ENCODE assay signal across 14 cellular contexts in the genomic region with DNA sequence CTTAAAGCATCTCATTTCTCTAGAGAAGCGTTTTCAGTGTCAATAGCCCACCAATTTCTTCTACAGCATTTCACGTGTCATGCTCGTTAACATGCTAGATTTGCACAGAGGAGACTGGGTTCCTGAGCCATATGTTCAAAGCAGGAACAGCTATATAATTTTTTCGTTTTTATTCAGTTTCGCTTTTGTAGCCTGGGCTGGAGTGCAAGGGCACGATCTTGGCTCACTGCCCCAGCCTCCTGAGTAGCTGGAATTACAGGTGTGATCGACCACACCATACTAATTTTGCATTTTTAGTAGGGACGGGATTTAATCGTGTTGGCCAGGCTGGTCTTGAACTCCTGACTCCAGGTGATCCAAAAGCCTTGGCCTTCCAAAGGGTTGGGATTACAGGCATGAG. TPM values are rescaled to one million over a fixed set of nuclear protein-coding genes. Genes with fewer than 3 reads are reported as not detected.
A peak's percentile ranks its signal among the peaks of the same experiment; 100 is the strongest.
DNase-seq lines count a peak whose midpoint lies in the region; ATAC-seq and TF ChIP-seq lines count a peak whose summit lies in the region.
"Had no signal": no experiment of that assay in that cellular context is flagged by ENCODE, and none has a peak within 500 bp of the region (broad histone marks: within the 10 kb centered on the region; RNA-seq: fewer than 3 reads in every experiment).

No MANE protein-coding gene starts in this region.

- no peak overlapping the region for H3K27ac Mint-ChIP-seq in natural killer cell

- H3K27me3 ChIP-seq in Karpas-422 (ENCODE audit: low read length) (no peaks in the 10 kb centered on the region), OCI-LY3 (ENCODE audit: low read depth, low read length) (no peaks in the 10 kb centered on the region)
- no peaks in the 10 kb centered on the region for H3K27me3 ChIP-seq in effector memory CD4-positive, alpha-beta T cell (replicated peaks; ENCODE audit: control insufficient read depth, insufficient read depth, low read length, poor library complexity, severe bottlenecking)
- H3K27me3 ChIP-seq: BE2C had no signal

- no peak overlapping the region for H3K4me3 ChIP-seq in Karpas-422 (ENCODE audit: low read length)
- peak overlapping the region; percentile 47 for H3K4me3 ChIP-seq in OCI-LY3 (ENCODE audit: low read length)
- no peak overlapping the region for H3K4me3 ChIP-seq in effector memory CD4-positive, alpha-beta T cell (ENCODE audit: insufficient read depth, low read depth, low read length, poor library complexity, severe bottlenecking)
- H3K4me3 ChIP-seq: A549 had no signal

- TF ChIP-seq CTCF in OCI-LY3 (IDR thresholded peaks at IDR 0.05; ENCODE audit: low read depth, low read length) (no peak), natural killer cell (IDR thresholded peaks at IDR 0.05) (no peak)

- no peak overlapping the region for H3K4me3 Mint-ChIP-seq in natural killer cell
- H3K4me3 Mint-ChIP-seq: CD4-positive, alpha-beta memory T cell had no signal

- no peaks in the 10 kb centered on the region for H3K36me3 ChIP-seq in Karpas-422 (ENCODE audit: insufficient read depth, low read length)
- H3K36me3 ChIP-seq in OCI-LY3 (replicated peaks; ENCODE audit: low read depth, low read length) = no peaks in the 10 kb centered on the region
- no peaks in the 10 kb centered on the region for H3K36me3 ChIP-seq in effector memory CD4-positive, alpha-beta T cell (ENCODE audit: control insufficient read depth, insufficient read depth, low read length)
- H3K36me3 ChIP-seq: BE2C had no signal

- H3K9me3 Mint-ChIP-seq in natural killer cell = no peaks in the 10 kb centered on the region
- H3K9me3 Mint-ChIP-seq: CD4-positive, alpha-beta memory T cell had no signal

- ATAC-seq in left colon = peak; percentile 49
- no peak for ATAC-seq in natural killer cell
- ATAC-seq in SK-N-SH treated with all-trans-retinoic acid at 6 μM for 48 hours = no peak
- ATAC-seq: A549 had no signal

- H3K4me1 Mint-ChIP-seq in natural killer cell = no peaks in the 10 kb centered on the region
- H3K4me1 Mint-ChIP-seq: CD4-positive, alpha-beta memory T cell had no signal

- H3K4me1 ChIP-seq in Karpas-422 (ENCODE audit: low read length) (no peaks in the 10 kb centered on the region), OCI-LY3 (ENCODE audit: low read length) (no peaks in the 10 kb centered on the region)
- no peaks in the 10 kb centered on the region for H3K4me1 ChIP-seq in effector memory CD4-positive, alpha-beta T cell (ENCODE audit: control insufficient read depth, insufficient read depth, low read length, poor library complexity, severe bottlenecking)
- H3K4me1 ChIP-seq: BE2C had no signal

- no peaks in the 10 kb centered on the region for H3K79me2 ChIP-seq in Karpas-422 (ENCODE audit: low read length)
- H3K79me2 ChIP-seq in OCI-LY3 (ENCODE audit: low read length) = no peaks in the 10 kb centered on the region

- H3K4me2 ChIP-seq in Karpas-422 (ENCODE audit: low read depth, low read length, poor library complexity, severe bottlenecking) (no peak overlapping the region), OCI-LY3 (ENCODE audit: low read length) (peak overlapping the region; percentile 47)
- H3K4me2 ChIP-seq: A549 had no signal

- H3K27me3 Mint-ChIP-seq in natural killer cell (ENCODE audit: low read depth in 2 of 2) = no peaks in the 10 kb centered on the region
- H3K27me3 Mint-ChIP-seq: CD4-positive, alpha-beta memory T cell had no signal

- no peaks in the 10 kb centered on the region for H3K9me2 ChIP-seq in Karpas-422 (replicated peaks; ENCODE audit: insufficient read depth, low read length)

- no peaks in the 10 kb centered on the region for H3K36me3 Mint-ChIP-seq in natural killer cell
- H3K36me3 Mint-ChIP-seq: CD4-positive, alpha-beta memory T cell had no signal

- DNase-seq in Karpas-422 (no peak), left colon (peak in 1 of 2 donors; percentile 34), natural killer cell (no peak)
- no peak for DNase-seq in activated CD4-positive, alpha-beta T cell treated with anti-CD3 and anti-CD28 coated beads, Interleukin-2, amount 50 U/mL, for 1 hour
- DNase-seq in effector memory CD4-positive, alpha-beta T cell = no peak
- DNase-seq: BE2C; CD4-positive, alpha-beta memory T cell; DMS153; GF-D8; IMR-90 had no signal

- H3K27ac ChIP-seq in Karpas-422 (ENCODE audit: low read length) = no peak overlapping the region
- H3K27ac ChIP-seq in OCI-LY3 (ENCODE audit: low read length) = no peak overlapping the region
- H3K27ac ChIP-seq in effector memory CD4-positive, alpha-beta T cell (ENCODE audit: insufficient read depth, low read length, poor library complexity, severe bottlenecking) = no peak overlapping the region
- H3K27ac ChIP-seq: A549, C4-2B had no signal

- no peak overlapping the region for H3K9ac ChIP-seq in Karpas-422 (ENCODE audit: low read length)
- no peak overlapping the region for H3K9ac ChIP-seq in OCI-LY3 (ENCODE audit: low read length)

- H4K20me1 ChIP-seq in Karpas-422 (ENCODE audit: insufficient read depth, low read depth, low read length) (no peaks in the 10 kb centered on the region), OCI-LY3 (ENCODE audit: insufficient read depth, low read length) (no peaks in the 10 kb centered on the region)

- intact Hi-C loops in left colon (cut with DNase I, micrococcal nuclease) = no loop called here
- intact Hi-C loops in natural killer cell (cut with micrococcal nuclease) = no loop called here

- H2AFZ ChIP-seq in Karpas-422 (ENCODE audit: low read length) = peak overlapping the region; percentile 12; the same call in 1 of the 2 replicates
- peak overlapping the region; percentile 83 for H2AFZ ChIP-seq in OCI-LY3 (ENCODE audit: low read depth, low read length)

- H3K9me3 ChIP-seq in Karpas-422 (ENCODE audit: low read length) = no peaks in the 10 kb centered on the region
- H3K9me3 ChIP-seq in OCI-LY3 (ENCODE audit: insufficient read depth, low read length) = no peaks in the 10 kb centered on the region
- no peaks in the 10 kb centered on the region for H3K9me3 ChIP-seq in effector memory CD4-positive, alpha-beta T cell (ENCODE audit: control insufficient read depth, low read length)
- H3K9me3 ChIP-seq: A549, BE2C had no signal

TF ChIP-seq in SK-N-SH treated with all-trans-retinoic acid at 6 μM for 48 hours, 23 proteins besides CTCF, POLR2A, EP300 and RAD21 (continues in another document):
- TF ChIP-seq ZC3H10 (CRISPR knock-in tag; IDR thresholded peaks at IDR 0.05) (no peak), OSR1 (CRISPR knock-in tag; IDR thresholded peaks at IDR 0.05) (no peak), CSDC2 (CRISPR knock-in tag; IDR thresholded peaks at IDR 0.05) (no peak), ZNF565 (CRISPR knock-in tag; conservative IDR thresholded peaks at IDR 0.05; ENCODE audit: low read depth) (no peak), CSRNP3 (CRISPR knock-in tag; IDR thresholded peaks at IDR 0.05) (no peak), ZNF70 (CRISPR knock-in tag; IDR thresholded peaks at IDR 0.05) (no peak), TCF4 (CRISPR knock-in tag; IDR thresholded peaks at IDR 0.05; ENCODE audit: borderline replicate concordance) (no peak), RARB (CRISPR knock-in tag; IDR thresholded peaks at IDR 0.05) (no peak), ESRRG (CRISPR knock-in tag; IDR thresholded peaks at IDR 0.05) (no peak)
- TF ChIP-seq, protein P1, sequence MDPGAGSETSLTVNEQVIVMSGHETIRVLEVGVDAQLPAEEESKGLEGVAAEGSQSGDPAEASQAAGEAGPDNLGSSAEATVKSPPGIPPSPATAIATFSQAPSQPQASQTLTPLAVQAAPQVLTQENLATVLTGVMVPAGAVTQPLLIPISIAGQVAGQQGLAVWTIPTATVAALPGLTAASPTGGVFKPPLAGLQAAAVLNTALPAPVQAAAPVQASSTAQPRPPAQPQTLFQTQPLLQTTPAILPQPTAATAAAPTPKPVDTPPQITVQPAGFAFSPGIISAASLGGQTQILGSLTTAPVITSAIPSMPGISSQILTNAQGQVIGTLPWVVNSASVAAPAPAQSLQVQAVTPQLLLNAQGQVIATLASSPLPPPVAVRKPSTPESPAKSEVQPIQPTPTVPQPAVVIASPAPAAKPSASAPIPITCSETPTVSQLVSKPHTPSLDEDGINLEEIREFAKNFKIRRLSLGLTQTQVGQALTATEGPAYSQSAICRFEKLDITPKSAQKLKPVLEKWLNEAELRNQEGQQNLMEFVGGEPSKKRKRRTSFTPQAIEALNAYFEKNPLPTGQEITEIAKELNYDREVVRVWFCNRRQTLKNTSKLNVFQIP (CRISPR knock-in tag; IDR thresholded peaks at IDR 0.05; ENCODE audit: borderline replicate concordance, low read depth) = no peak
- TF ChIP-seq, protein P2, sequence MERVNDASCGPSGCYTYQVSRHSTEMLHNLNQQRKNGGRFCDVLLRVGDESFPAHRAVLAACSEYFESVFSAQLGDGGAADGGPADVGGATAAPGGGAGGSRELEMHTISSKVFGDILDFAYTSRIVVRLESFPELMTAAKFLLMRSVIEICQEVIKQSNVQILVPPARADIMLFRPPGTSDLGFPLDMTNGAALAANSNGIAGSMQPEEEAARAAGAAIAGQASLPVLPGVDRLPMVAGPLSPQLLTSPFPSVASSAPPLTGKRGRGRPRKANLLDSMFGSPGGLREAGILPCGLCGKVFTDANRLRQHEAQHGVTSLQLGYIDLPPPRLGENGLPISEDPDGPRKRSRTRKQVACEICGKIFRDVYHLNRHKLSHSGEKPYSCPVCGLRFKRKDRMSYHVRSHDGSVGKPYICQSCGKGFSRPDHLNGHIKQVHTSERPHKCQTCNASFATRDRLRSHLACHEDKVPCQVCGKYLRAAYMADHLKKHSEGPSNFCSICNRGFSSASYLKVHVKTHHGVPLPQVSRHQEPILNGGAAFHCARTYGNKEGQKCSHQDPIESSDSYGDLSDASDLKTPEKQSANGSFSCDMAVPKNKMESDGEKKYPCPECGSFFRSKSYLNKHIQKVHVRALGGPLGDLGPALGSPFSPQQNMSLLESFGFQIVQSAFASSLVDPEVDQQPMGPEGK (CRISPR knock-in tag; IDR thresholded peaks at IDR 0.05; ENCODE audit: borderline replicate concordance) = no peak

RNA-seq across cellular contexts. Expression of gene SLMAP, which starts 6.6 kb away (rescaled TPM):
- 44.8 and 63.6 TPM in 2 replicates for total RNA-seq in Karpas-422 (2014; rRNA removed; shearing (Covaris generic); ENCODE audit: low replicate concordance)
- total RNA-seq in left colon (100 to 1,000 TPM in 1 of 2 donors, 10 to 100 TPM in 1; 75.7 to 114 TPM), natural killer cell (10 to 100 TPM; 79.4 to 98.6 (median 89.0) TPM)

RNA-seq across cellular contexts. Expression of gene DENND6A, which starts 56.7 kb away (rescaled TPM):
- total RNA-seq in Karpas-422 (2014; rRNA removed; shearing (Covaris generic); ENCODE audit: low replicate concordance) = 18.5 and 61.4 TPM in 2 replicates
- total RNA-seq in left colon (10 to 100 TPM; 15.4 to 16.0 TPM), natural killer cell (10 to 100 TPM; 54.5 to 69.8 (median 57.1) TPM)
